In genomic region chr5:107875834-107876233, GRCh38 we compare ENCODE assay signal across 13 cellular contexts.
DNase-seq lines count a peak whose midpoint lies in the region; ATAC-seq and TF ChIP-seq lines count a peak whose summit lies in the region.
"Had no signal": no experiment of that assay in that cellular context is flagged by ENCODE, and none has a peak within 500 bp of the region (broad histone marks: within the 10 kb centered on the region; RNA-seq: fewer than 3 reads in every experiment).

No MANE protein-coding gene starts in this region.

- no peak overlapping the region for H3K9ac ChIP-seq in HCT116 (ENCODE audit: low read length)

- peak overlapping the region; percentile 50 for H3K4me2 ChIP-seq in HCT116 (ENCODE audit: low read length)

- WGBS in aorta, 2 donors = 71 to 73% methylated on average over 9 of the region's 9 CpGs

- BruUV-seq in HCT116 (replicated peaks; lab: Mats Ljungman, UMichigan) = no TSS peak

- CTCF ChIA-PET in HCT116 (lab: Charles Lee) = no interaction called here

- TF ChIP-seq POLR2A in HCT116 (IDR thresholded peaks at IDR 0.05; ENCODE audit: borderline replicate concordance, extremely low read depth, insufficient read depth, insufficient read length) = no peak
- no peak for TF ChIP-seq POLR2A in erythroblast (IDR thresholded peaks at IDR 0.05; ENCODE audit: low read length)

- H3K27ac ChIP-seq in HCT116 (ENCODE audit: low read depth, low read length) (no peak overlapping the region), brain microvascular endothelial cell (no peak overlapping the region), aorta (ENCODE audit: low read depth in 1 of 2, low read length in 2 of 2) (no peak overlapping the region), right atrium auricular region (no peak overlapping the region)
- H3K27ac ChIP-seq: ovary, stomach had no signal

- POLR2A ChIA-PET in HCT116 (lab: Charles Lee) = no interaction called here

- no peaks in the 10 kb centered on the region for H3K27me3 ChIP-seq in HCT116 (ENCODE audit: insufficient read depth, low read length)
- H3K27me3 ChIP-seq in brain microvascular endothelial cell (replicated peaks) = no peaks in the 10 kb centered on the region
- H3K27me3 ChIP-seq in aorta (ENCODE audit: control insufficient read depth in 1 of 2, insufficient read depth in 2 of 2, low read length in 1 of 2) = no peaks in the 10 kb centered on the region
- no peaks in the 10 kb centered on the region for H3K27me3 ChIP-seq in right atrium auricular region
- H3K27me3 ChIP-seq: ovary, stomach had no signal

- 0 out of 2 replicates have a peak, but pooled peaks have one; percentile 8 for TF ChIP-seq RAD21 in HCT116 (IDR thresholded peaks at IDR 0.05; ENCODE audit: low read depth)

- H3K4me3 ChIP-seq in HCT116 (replicated peaks in 1 of 2; ENCODE audit: low read depth in 1 of 2, low read length in 2 of 2) = no peak overlapping the region
- H3K4me3 ChIP-seq in brain microvascular endothelial cell (ENCODE audit: low read depth, low read length) = no peak overlapping the region
- H3K4me3 ChIP-seq in aorta (ENCODE audit: low read length in 2 of 2) = no peak overlapping the region
- H3K4me3 ChIP-seq in right atrium auricular region = no peak overlapping the region
- H3K4me3 ChIP-seq: stomach had no signal

- no peaks in the 10 kb centered on the region for H4K20me1 ChIP-seq in HCT116 (ENCODE audit: insufficient read depth)

- DNase-seq in HCT116 (ENCODE audit: low read depth, low spot score) (peak; percentile 65), brain microvascular endothelial cell (peak; percentile 22), left kidney (ENCODE audit: low read depth, low spot score) (peak; percentile 66), aorta (no peak), right atrium auricular region (ENCODE audit: low spot score) (no peak), erythroblast (lab: John Stamatoyannopoulos, UW) (no peak)
- DNase-seq in stimulated activated CD4-positive, alpha-beta T cell treated with anti-CD3 and anti-CD28 coated beads, Interleukin-15, amount 100 ng/mL, for 24 hours = no peak
- DNase-seq: activated B cell treated with CpG ODN at 0.5 μM for 24 hours; DMS153; NCI-H2171 treated with DMSO at 0.1 percent for 48 hours; ovary; stimulated activated CD4-positive, alpha-beta T cell treated with anti-CD3 and anti-CD28 coated beads, Interleukin-2, amount 100 ng/mL, for 48 hours; stomach had no signal

- H3K4me1 ChIP-seq in HCT116 (ENCODE audit: control insufficient read depth in 1 of 2, insufficient read depth in 2 of 2, low read length in 2 of 2) (peaks cover 12 to 19% of the 10 kb centered on the region in 2 experiments), aorta (ENCODE audit: control insufficient read depth in 1 of 2, insufficient read depth in 2 of 2, low read length in 2 of 2) (peaks cover 0 to 4% of the 10 kb centered on the region in 2 donors), right atrium auricular region (no peaks in the 10 kb centered on the region)
- H3K4me1 ChIP-seq: stomach had no signal

- intact Hi-C loops in HCT116 (cut with micrococcal nuclease) = no loop called here
- intact Hi-C loops in aorta (cut with DNase I) = no loop called here

- no peaks in the 10 kb centered on the region for H3K9me3 ChIP-seq in HCT116 (ENCODE audit: control insufficient read depth in 1 of 2, insufficient read depth in 1 of 2, low read depth in 1 of 2, low read length in 2 of 2)
- H3K9me3 ChIP-seq in aorta (ENCODE audit: control insufficient read depth, low read length) = no peaks in the 10 kb centered on the region
- H3K9me3 ChIP-seq in right atrium auricular region = no peaks in the 10 kb centered on the region
- H3K9me3 ChIP-seq: ovary, stomach had no signal

- peak in 2 of 3 experiments; percentile 54 to 58; a peak in 4 of 6 replicates for TF ChIP-seq CTCF in HCT116 (IDR thresholded peaks at IDR 0.05 in 2 of 3, conservative IDR thresholded peaks at IDR 0.05 in 1 of 3; ENCODE audit: borderline replicate concordance in 1 of 3, insufficient read depth in 1 of 3, low read depth in 2 of 3, low read length in 2 of 3)
- TF ChIP-seq CTCF in brain microvascular endothelial cell (IDR thresholded peaks at IDR 0.05; ENCODE audit: low read depth, low read length, missing control alignments) = peak; percentile 73
- TF ChIP-seq CTCF in right atrium auricular region (IDR thresholded peaks at IDR 0.05) = no peak

- no peaks in the 10 kb centered on the region for H3K79me2 ChIP-seq in HCT116 (ENCODE audit: insufficient read depth, low read length)

- in situ Hi-C loops in brain microvascular endothelial cell (cut with HindIII; ENCODE audit: low pct_ligation_motif_present, low sequenced_read_pairs) = no loop called here

- no peaks in the 10 kb centered on the region for H3K36me3 ChIP-seq in HCT116 (ENCODE audit: control insufficient read depth in 1 of 2, insufficient read depth in 2 of 2, low read length in 2 of 2)
- no peaks in the 10 kb centered on the region for H3K36me3 ChIP-seq in brain microvascular endothelial cell (replicated peaks)
- no peaks in the 10 kb centered on the region for H3K36me3 ChIP-seq in aorta (ENCODE audit: control insufficient read depth in 1 of 2, insufficient read depth in 2 of 2, low read length in 1 of 2)
- no peaks in the 10 kb centered on the region for H3K36me3 ChIP-seq in right atrium auricular region
- H3K36me3 ChIP-seq: ovary had no signal

- ATAC-seq in HCT116 (peak; percentile 97), aorta (ENCODE audit: low FRiP score) (peak; percentile 29)

- H3K9me2 ChIP-seq in HCT116 (ENCODE audit: insufficient read depth) = no peaks in the 10 kb centered on the region

- RAD21 ChIA-PET in HCT116 (lab: Charles Lee; ENCODE audit: low non-redundant PET in 1 of 2, low total read pairs in 2 of 2, uncharacterized antibody in 2 of 2, unreplicated experiment in 2 of 2) = no interaction called here

- H2AFZ ChIP-seq in HCT116 (ENCODE audit: low read depth, low read length, poor library complexity, severe bottlenecking) = no peak overlapping the region

TF ChIP-seq in HCT116, 20 proteins besides CTCF, POLR2A, EP300 and RAD21:
- TF ChIP-seq EGR1 (IDR thresholded peaks at IDR 0.05; ENCODE audit: low read depth) (no peak), ATF3 (IDR thresholded peaks at IDR 0.05) (no peak), CBX3 (IDR thresholded peaks at IDR 0.05; ENCODE audit: low read depth) (no peak), ZBTB33 (IDR thresholded peaks at IDR 0.05; ENCODE audit: extremely low read depth, insufficient replicate concordance, low read length) (no peak), FOSL1 (IDR thresholded peaks at IDR 0.05; ENCODE audit: low read depth) (0 out of 2 replicates have a peak, but pooled peaks have one; percentile 24), ZFX (IDR thresholded peaks at IDR 0.05) (no peak), MAX (IDR thresholded peaks at IDR 0.05) (0 out of 2 replicates have a peak, but pooled peaks have one; percentile 34), CEBPB (IDR thresholded peaks at IDR 0.05; ENCODE audit: low read depth) (peak; percentile 70), EZH2 (IDR thresholded peaks at IDR 0.05) (no peak)
TF ChIP-seq in HCT116: peak in this region for 3.

Comparison
In these comparisons a context has a peak if more than half of its experiments do, and no peak if none do; other contexts are left out.
1. DNase-seq: peak in HCT116 (single experiment), brain microvascular endothelial cell (single experiment) and left kidney (single experiment); none in aorta (0 of 2), right atrium auricular region (single experiment), erythroblast (0 of 2) and stimulated activated CD4-positive, alpha-beta T cell treated with anti-CD3 and anti-CD28 coated beads, Interleukin-15, amount 100 ng/mL, for 24 hours (single experiment).
2. CTCF ChIP-seq: peak in HCT116 (2 of 3) and brain microvascular endothelial cell (single experiment); none in right atrium auricular region (0 of 2).